8 cellular contexts compared by ENCODE assay signal in genomic region chr6:136772685-136773472, GRCh38. TPM values are rescaled to one million over a fixed set of nuclear protein-coding genes. Genes with fewer than 3 reads are reported as not detected.
A peak's percentile ranks its signal among the peaks of the same experiment; 100 is the strongest.
DNase-seq lines count a peak whose midpoint lies in the region; ATAC-seq and TF ChIP-seq lines count a peak whose summit lies in the region.

No MANE protein-coding gene starts in this region.

- H3K36me3 ChIP-seq in right atrium auricular region (no peaks in the 10 kb centered on the region), SK-N-MC (ENCODE audit: insufficient read depth, low read length) (peaks cover 3% of the 10 kb centered on the region; the same call in 1 of the 2 replicates), trophoblast cell (ENCODE audit: control insufficient read depth in 1 of 2, insufficient read depth in 2 of 2, low read length in 2 of 2) (no peaks in the 10 kb centered on the region), Karpas-422 (ENCODE audit: insufficient read depth, low read length) (no peaks in the 10 kb centered on the region)

- no peak overlapping the region for H2AK5ac ChIP-seq in trophoblast cell (ENCODE audit: low read length)

- DNase-seq in Right ventricle myocardium superior (no peak), right atrium auricular region (ENCODE audit: low spot score) (no peak), SK-N-MC (ENCODE audit: low read depth, low spot score) (no peak), trophoblast cell (peak; percentile 87 to 95), NCI-H1048 (lab: John Stamatoyannopoulos, UW) (no peak), Karpas-422 (no peak), mesenteric fat pad (ENCODE audit: low spot score) (no peak)

- TF ChIP-seq CTCF in right atrium auricular region (IDR thresholded peaks at IDR 0.05) = no peak

- H3K4me1 ChIP-seq in right atrium auricular region = peaks cover 0 to under 1% of the 10 kb centered on the region in 2 donors
- H3K4me1 ChIP-seq in trophoblast cell (ENCODE audit: control insufficient read depth in 1 of 2, insufficient read depth in 2 of 2, low read length in 2 of 2) = no peaks in the 10 kb centered on the region
- H3K4me1 ChIP-seq in Karpas-422 (ENCODE audit: low read length) = no peaks in the 10 kb centered on the region; the same call in 1 of the 2 replicates

- H3K9me2 ChIP-seq in Karpas-422 (replicated peaks; ENCODE audit: insufficient read depth, low read length) = no peaks in the 10 kb centered on the region

- H2BK5ac ChIP-seq in trophoblast cell (ENCODE audit: low read depth, low read length, poor library complexity) = no peak overlapping the region

- H3K79me2 ChIP-seq in trophoblast cell (ENCODE audit: control insufficient read depth, insufficient read depth, low read length, poor library complexity) (no peaks in the 10 kb centered on the region), Karpas-422 (ENCODE audit: low read length) (no peaks in the 10 kb centered on the region)

- no peak overlapping the region for H2BK12ac ChIP-seq in trophoblast cell (ENCODE audit: low read length)

- H3K9ac ChIP-seq in SK-N-MC (ENCODE audit: insufficient read length) (no peak overlapping the region), trophoblast cell (ENCODE audit: low read length) (no peak overlapping the region), Karpas-422 (ENCODE audit: low read length) (no peak overlapping the region)

- H3K4ac ChIP-seq in trophoblast cell (ENCODE audit: low read depth, low read length) = no peak overlapping the region

- H3K4me3 ChIP-seq in right atrium auricular region (no peak overlapping the region), SK-N-MC (no peak overlapping the region), trophoblast cell (ENCODE audit: low read depth, low read length) (no peak overlapping the region), Karpas-422 (ENCODE audit: low read length) (no peak overlapping the region)

- H3K27me3 ChIP-seq in right atrium auricular region (no peaks in the 10 kb centered on the region), trophoblast cell (ENCODE audit: insufficient read depth, low read length) (no peaks in the 10 kb centered on the region), Karpas-422 (ENCODE audit: low read length) (no peaks in the 10 kb centered on the region)

- H3K9me3 ChIP-seq in right atrium auricular region (no peaks in the 10 kb centered on the region), SK-N-MC (ENCODE audit: low read depth, low read length) (no peaks in the 10 kb centered on the region), trophoblast cell (ENCODE audit: insufficient read depth, low read depth, low read length) (no peaks in the 10 kb centered on the region), Karpas-422 (ENCODE audit: low read length) (no peaks in the 10 kb centered on the region)

- no peak overlapping the region for H4K12ac ChIP-seq in trophoblast cell (ENCODE audit: low read depth, low read length)

- no CpG with 5 or more reads among the region's 6 CpGs for WGBS in trophoblast cell (ENCODE audit: extremely low coverage, insufficient coverage, insufficient read length)

- intact Hi-C loops in Right ventricle myocardium superior (cut with DNase I) = no loop called here

- no peak overlapping the region for H3K23ac ChIP-seq in trophoblast cell (ENCODE audit: low read length)

- H3K79me1 ChIP-seq in trophoblast cell (ENCODE audit: low read length) = no peaks in the 10 kb centered on the region

- no peak overlapping the region for H2BK120ac ChIP-seq in trophoblast cell (ENCODE audit: insufficient read depth, low read length, poor library complexity)

- H2AFZ ChIP-seq in trophoblast cell (ENCODE audit: insufficient read depth, low read length, poor library complexity) = no peak overlapping the region
- H2AFZ ChIP-seq in Karpas-422 (ENCODE audit: low read length) = no peak overlapping the region

- no peaks in the 10 kb centered on the region for H4K20me1 ChIP-seq in Karpas-422 (ENCODE audit: insufficient read depth, low read depth, low read length)

- H3K4me2 ChIP-seq in trophoblast cell (ENCODE audit: low read length) = no peak overlapping the region
- H3K4me2 ChIP-seq in Karpas-422 (ENCODE audit: low read depth, low read length, poor library complexity, severe bottlenecking) = no peak overlapping the region

- no peak overlapping the region for H4K91ac ChIP-seq in trophoblast cell (ENCODE audit: low read depth, low read length)

- H3K14ac ChIP-seq in trophoblast cell (ENCODE audit: low read length) = no peak overlapping the region

- no peak overlapping the region for H3K27ac ChIP-seq in right atrium auricular region
- H3K27ac ChIP-seq in SK-N-MC = peak overlapping the region; percentile 71
- no peak overlapping the region for H3K27ac ChIP-seq in trophoblast cell (ENCODE audit: low read depth, low read length)
- H3K27ac ChIP-seq in Karpas-422 (ENCODE audit: low read length) = no peak overlapping the region

- H3K18ac ChIP-seq in trophoblast cell (ENCODE audit: low read length) = no peak overlapping the region

- no peak overlapping the region for H4K8ac ChIP-seq in trophoblast cell (ENCODE audit: low read depth, low read length)

- ATAC-seq in Right ventricle myocardium superior (ENCODE audit: poor library complexity) (peak; percentile 73), HG03066 (IDR thresholded peaks at IDR 0.05; ENCODE audit: low read depth, unreplicated experiment) (peak; percentile 71)

RNA-seq across cellular contexts. Expression of gene MAP3K5, which starts 19.4 kb away (rescaled TPM):
- total RNA-seq in Right ventricle myocardium superior = 39.9 TPM
- 10 to 100 TPM in 1 of 2 donors, 1 to 10 TPM in 1; 6.7 to 11.9 TPM for total RNA-seq in right atrium auricular region
- 1.2 and 1.3 TPM in 2 replicates for polyA plus RNA-seq in trophoblast cell (2013)
- 1.0 and 1.1 TPM in 2 replicates for total RNA-seq in Karpas-422 (2014; rRNA removed; shearing (Covaris generic); ENCODE audit: low replicate concordance)
- total RNA-seq in mesenteric fat pad = 24.4 TPM

RNA-seq across cellular contexts. Expression of gene PEX7, which starts 49.5 kb away (rescaled TPM):
- total RNA-seq in Right ventricle myocardium superior (12.0 TPM), right atrium auricular region (10 to 100 TPM in 1 of 2 donors, 1 to 10 TPM in 1; 7.2 to 14.5 TPM), mesenteric fat pad (5.3 TPM)
- polyA plus RNA-seq in trophoblast cell (2013) = 4.0 and 5.0 TPM in 2 replicates
- 13.6 and 18.0 TPM in 2 replicates for total RNA-seq in Karpas-422 (2014; rRNA removed; shearing (Covaris generic); ENCODE audit: low replicate concordance)

Comparison
In these comparisons a context has a peak if more than half of its experiments do, and no peak if none do; other contexts are left out.
1. DNase-seq: peak in trophoblast cell (2 of 2); none in Right ventricle myocardium superior (single experiment), right atrium auricular region (single experiment), SK-N-MC (single experiment), NCI-H1048 (single experiment), Karpas-422 (single experiment) and mesenteric fat pad (single experiment).